8 cellular contexts compared by ENCODE assay signal in genomic region chr3:156711944-156712343, GRCh38. TPM values are rescaled to one million over a fixed set of nuclear protein-coding genes. Genes with fewer than 3 reads are reported as not detected.
DNase-seq lines count a peak whose midpoint lies in the region; ATAC-seq and TF ChIP-seq lines count a peak whose summit lies in the region.
"Not testable (repeated sequence)": the region's sequence is repeated elsewhere in the genome, so short reads cannot be mapped to it uniquely, and the experiment has no call there.

No MANE protein-coding gene starts in this region.

- H3K4me1 Mint-ChIP-seq in activated CD4-positive, alpha-beta T cell treated with anti-CD3 and anti-CD28 coated beads for 36 hours = not testable (repeated sequence)

- not testable (repeated sequence) for H3K9ac ChIP-seq in GM23248

- intact Hi-C loops in activated CD4-positive, alpha-beta T cell treated with anti-CD3 and anti-CD28 coated beads for 36 hours (cut with DNase I, micrococcal nuclease) = not testable (repeated sequence)

- not testable (repeated sequence) for H3K9me2 ChIP-seq in GM23248 (ENCODE audit: insufficient read depth)

- not testable (repeated sequence) for H3K27me3 Mint-ChIP-seq in activated CD4-positive, alpha-beta T cell treated with anti-CD3 and anti-CD28 coated beads for 36 hours

- H3K4me3 Mint-ChIP-seq in activated CD4-positive, alpha-beta T cell treated with anti-CD3 and anti-CD28 coated beads for 36 hours = not testable (repeated sequence)

- DNase-seq in DMS53 (lab: John Stamatoyannopoulos, UW) (peak; percentile 43), LHCN-M2 (ENCODE audit: low read depth) (peak; percentile 51), fibroblast of mammary gland (ENCODE audit: low read depth) (peak; percentile 48), renal cortical epithelial cell (ENCODE audit: low read depth) (peak; percentile 51)
- DNase-seq in GM23248; activated CD4-positive, alpha-beta T cell treated with anti-CD3 and anti-CD28 coated beads for 36 hours: not testable (repeated sequence)

- H3K27ac ChIP-seq in GM23248 = peak overlapping the region; percentile 14; the same call in 1 of the 2 replicates

- not testable (repeated sequence) for H3K4me2 ChIP-seq in GM23248 (ENCODE audit: unreplicated experiment)

- H3K36me3 Mint-ChIP-seq in activated CD4-positive, alpha-beta T cell treated with anti-CD3 and anti-CD28 coated beads for 36 hours (ENCODE audit: low read depth) = peaks cover 16% of the 10 kb centered on the region

- in situ Hi-C loops in GM23248 (cut with MboI) = not testable (repeated sequence)

- peak; percentile 72 for ATAC-seq in GM19023 (IDR thresholded peaks at IDR 0.05; ENCODE audit: unreplicated experiment)
- peak; percentile 53 for ATAC-seq in HG03097 (IDR thresholded peaks at IDR 0.05; ENCODE audit: low FRiP score, unreplicated experiment)
- peak; percentile 98 for ATAC-seq in activated CD4-positive, alpha-beta T cell treated with anti-CD3 and anti-CD28 coated beads for 36 hours

- CTCF ChIA-PET in activated CD4-positive, alpha-beta T cell treated with anti-CD3 and anti-CD28 coated beads for 36 hours (lab: Charles Lee) = not testable (repeated sequence)

- H3K79me2 ChIP-seq in GM23248 (ENCODE audit: insufficient read depth) = peaks cover 56% of the 10 kb centered on the region

- TF ChIP-seq CTCF in fibroblast of mammary gland (conservative IDR thresholded peaks at IDR 0.05; ENCODE audit: control insufficient read depth, insufficient read depth, low read depth, low read length) = not testable (repeated sequence)

- H3K9me3 Mint-ChIP-seq in activated CD4-positive, alpha-beta T cell treated with anti-CD3 and anti-CD28 coated beads for 36 hours (ENCODE audit: low read depth) = not testable (repeated sequence)

- not testable (repeated sequence) for H2AFZ ChIP-seq in GM23248

- H3K27ac Mint-ChIP-seq in activated CD4-positive, alpha-beta T cell treated with anti-CD3 and anti-CD28 coated beads for 36 hours = not testable (repeated sequence)

- 98 to 100% methylated on average over 4 of the region's 4 CpGs for WGBS in GM23248 (ENCODE audit: low coverage in 1 of 2, low lambda C conversion rate in 2 of 2, missing lambda C conversion rate in 2 of 2), 2 experiments

- not testable (repeated sequence) for H4K20me1 ChIP-seq in GM23248 (ENCODE audit: insufficient read depth)

- POLR2A ChIA-PET in activated CD4-positive, alpha-beta T cell treated with anti-CD3 and anti-CD28 coated beads for 36 hours (lab: Charles Lee) = not testable (repeated sequence)

- peaks cover 77% of the 10 kb centered on the region for H3F3A ChIP-seq in GM23248 (ENCODE audit: insufficient read depth)

- not testable (repeated sequence) for H3K27me3 ChIP-seq in GM23248 (replicated peaks; ENCODE audit: insufficient read depth)

- H3K9me3 ChIP-seq in GM23248 (ENCODE audit: low read depth) = not testable (repeated sequence)

- peaks cover 72% of the 10 kb centered on the region for H3K36me3 ChIP-seq in GM23248 (ENCODE audit: low read depth)

- 0 out of 2 replicates have a peak, but pooled peaks cover 11% of the 10 kb centered on the region for H3K4me1 ChIP-seq in GM23248 (ENCODE audit: insufficient read depth)

- H3K4me3 ChIP-seq in GM23248; fibroblast of mammary gland (ENCODE audit: control insufficient read depth, low read depth, low read length): not testable (repeated sequence)

RNA-seq across cellular contexts. Expression of gene TIPARP, which starts 37.6 kb away (rescaled TPM):
- 89.5 and 103 TPM in 2 replicates for total RNA-seq in GM23248 (2014; rRNA removed; shearing (Covaris generic))
- polyA plus RNA-seq in GM23248 (2016; fragmentation: Nextera tagmentation; extraction: Ambion mirVana) = 35.1 and 39.7 TPM in 2 replicates
- total RNA-seq in LHCN-M2 (2014; rRNA removed) (89.9 and 103 TPM in 2 replicates), renal cortical epithelial cell (70.8 and 90.6 TPM in 2 replicates)
- 32.7 TPM for polyA plus RNA-seq in LHCN-M2 (2012)
- total RNA-seq in activated CD4-positive, alpha-beta T cell treated with anti-CD3 and anti-CD28 coated beads for 36 hours = 10 to 100 TPM; 18.5 to 23.5 TPM
